In the genomic region with DNA sequence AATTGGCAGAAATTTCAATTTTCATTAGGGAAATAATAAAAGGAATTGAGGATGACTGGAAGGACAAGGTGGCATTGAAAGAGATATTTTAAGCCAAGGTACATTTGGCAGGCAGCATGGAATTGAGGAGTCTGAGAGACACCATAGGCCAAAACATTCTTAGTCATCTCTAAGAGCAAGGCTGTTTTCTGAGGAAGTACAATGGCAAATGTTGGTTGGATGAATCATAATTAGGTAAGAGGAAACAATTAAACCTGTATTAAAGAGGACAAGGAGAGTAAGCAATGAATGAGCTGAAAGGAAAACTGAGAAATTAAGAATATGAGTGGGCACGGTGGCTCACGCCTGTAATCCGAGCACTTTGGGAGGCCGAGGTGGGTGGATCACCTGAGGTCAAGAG, we compare ENCODE assay signal across 28 cellular contexts.
DNase-seq lines count a peak whose midpoint lies in the region; ATAC-seq and TF ChIP-seq lines count a peak whose summit lies in the region.
"Had no signal": no experiment of that assay in that cellular context is flagged by ENCODE, and none has a peak within 500 bp of the region (broad histone marks: within the 10 kb centered on the region; RNA-seq: fewer than 3 reads in every experiment).

No MANE protein-coding gene starts in this region.

- H3K9me3 Mint-ChIP-seq in activated naive CD8-positive, alpha-beta T cell treated with anti-CD3 and anti-CD28 coated beads for 36 hours: no peaks in the 10 kb centered on the region
- H3K9me3 Mint-ChIP-seq: activated CD4-positive, alpha-beta memory T cell treated with anti-CD3 and anti-CD28 coated beads for 36 hours; activated naive CD4-positive, alpha-beta T cell treated with anti-CD3 and anti-CD28 coated beads, Interleukin-2, amount 10 ng/mL, durations not matched to agents 7 days and 5 days; dendritic cell treated with granulocyte-macrophage colony-stimulating factor and Interleukin-4, amounts not matched to agents 40 ng/mL and 50 ng/mL, for 4 days; nephron progenitor cell had no signal

- 60 to 80% methylated on average over 4 of the region's 4 CpGs for WGBS in body of pancreas, 2 donors

- H3K4me3 ChIP-seq in astrocyte of the spinal cord (ENCODE audit: low read depth, low read length) (no peak overlapping the region), body of pancreas (no peak overlapping the region)
- H3K4me3 ChIP-seq: BLaER1 treated with 17β-estradiol and CSF1 and Interleukin-3, amounts not matched to agents 10 nM and 100 nM; lung; upper lobe of right lung had no signal

- H3K27ac ChIP-seq in foreskin keratinocyte: no peak overlapping the region
- H3K27ac ChIP-seq in body of pancreas: no peak overlapping the region
- H3K27ac ChIP-seq: BLaER1 treated with 17β-estradiol and CSF1 and Interleukin-3, amounts not matched to agents 10 nM and 100 nM; upper lobe of right lung had no signal

- H3K4me3 Mint-ChIP-seq in activated naive CD8-positive, alpha-beta T cell treated with anti-CD3 and anti-CD28 coated beads for 36 hours: no peak overlapping the region
- H3K4me3 Mint-ChIP-seq: activated CD4-positive, alpha-beta memory T cell treated with anti-CD3 and anti-CD28 coated beads for 36 hours; activated naive CD4-positive, alpha-beta T cell treated with anti-CD3 and anti-CD28 coated beads, Interleukin-2, amount 10 ng/mL, durations not matched to agents 7 days and 5 days; dendritic cell treated with granulocyte-macrophage colony-stimulating factor and Interleukin-4, amounts not matched to agents 40 ng/mL and 50 ng/mL, for 4 days; nephron progenitor cell; T-helper 17 cell had no signal

- TF ChIP-seq POLR2A in body of pancreas (IDR thresholded peaks at IDR 0.05): no peak

- no peaks in the 10 kb centered on the region for H3K36me3 ChIP-seq in body of pancreas (replicated peaks in 1 of 2; ENCODE audit: insufficient read depth in 1 of 2, low read depth in 2 of 2)
- H3K36me3 ChIP-seq: BLaER1 treated with 17β-estradiol and CSF1 and Interleukin-3, amounts not matched to agents 10 nM and 100 nM; upper lobe of right lung had no signal

- in situ Hi-C loops in astrocyte of the spinal cord (cut with HindIII; ENCODE audit: low sequenced_read_pairs): no loop called here

- H3K4me1 ChIP-seq in foreskin keratinocyte: peaks cover 4% of the 10 kb centered on the region
- no peaks in the 10 kb centered on the region for H3K4me1 ChIP-seq in body of pancreas
- H3K4me1 ChIP-seq: upper lobe of right lung had no signal

- no peak overlapping the region for H3K27ac Mint-ChIP-seq in activated naive CD8-positive, alpha-beta T cell treated with anti-CD3 and anti-CD28 coated beads for 36 hours
- H3K27ac Mint-ChIP-seq: activated CD4-positive, alpha-beta memory T cell treated with anti-CD3 and anti-CD28 coated beads for 36 hours; activated naive CD4-positive, alpha-beta T cell treated with anti-CD3 and anti-CD28 coated beads, Interleukin-2, amount 10 ng/mL, durations not matched to agents 7 days and 5 days; dendritic cell treated with granulocyte-macrophage colony-stimulating factor and Interleukin-4, amounts not matched to agents 40 ng/mL and 50 ng/mL, for 4 days; nephron progenitor cell; T-helper 17 cell had no signal

- H3K27me3 Mint-ChIP-seq in activated naive CD8-positive, alpha-beta T cell treated with anti-CD3 and anti-CD28 coated beads for 36 hours: peaks cover 31% of the 10 kb centered on the region
- H3K27me3 Mint-ChIP-seq: dendritic cell treated with granulocyte-macrophage colony-stimulating factor and Interleukin-4, amounts not matched to agents 40 ng/mL and 50 ng/mL, for 4 days had no signal

- H3K9me3 ChIP-seq in body of pancreas: no peaks in the 10 kb centered on the region
- H3K9me3 ChIP-seq: BLaER1 treated with 17β-estradiol and CSF1 and Interleukin-3, amounts not matched to agents 10 nM and 100 nM; SK-N-SH; upper lobe of right lung had no signal

- ATAC-seq in foreskin keratinocyte: peak; percentile 97
- no peak for ATAC-seq in body of pancreas
- ATAC-seq: T-helper 17 cell, upper lobe of right lung had no signal

- no peaks in the 10 kb centered on the region for H3K4me1 Mint-ChIP-seq in activated naive CD8-positive, alpha-beta T cell treated with anti-CD3 and anti-CD28 coated beads for 36 hours
- H3K4me1 Mint-ChIP-seq: activated naive CD4-positive, alpha-beta T cell treated with anti-CD3 and anti-CD28 coated beads, Interleukin-2, amount 10 ng/mL, durations not matched to agents 7 days and 5 days; T-helper 17 cell had no signal

- DNase-seq in ELR (ENCODE audit: low read depth) (peak; percentile 46), M059J (ENCODE audit: low read depth) (peak; percentile 75), astrocyte of the spinal cord (ENCODE audit: low read depth, low spot score) (peak; percentile 23), foreskin keratinocyte (peak; percentile 71 to 92), body of pancreas (no peak), EL (no peak), Ammon's horn (ENCODE audit: low spot score) (no peak)
- DNase-seq in activated naive CD8-positive, alpha-beta T cell treated with anti-CD3 and anti-CD28 coated beads for 36 hours: no peak
- DNase-seq: activated CD4-positive, alpha-beta memory T cell treated with anti-CD3 and anti-CD28 coated beads for 36 hours; activated CD4-positive, CD25-positive, alpha-beta regulatory T cell treated with anti-CD3 and anti-CD28 coated beads, Interleukin-2, amount 50 U/mL, for 72 hours; activated CD8-positive, alpha-beta memory T cell treated with anti-CD3 and anti-CD28 coated beads, Interleukin-2, amount 50 U/mL, for 4 hours; activated naive CD4-positive, alpha-beta T cell treated with anti-CD3 and anti-CD28 coated beads, Interleukin-2, amount 10 ng/mL, durations not matched to agents 7 days and 5 days; amniotic stem cell; central memory CD4-positive, alpha-beta T cell; DMS79 treated with DMSO at 0.1 percent for 48 hours; IMR-90; kidney; NCI-H1105; NCI-H1930; nephron progenitor cell; SK-N-SH; small intestine; stimulated activated CD4-positive, alpha-beta T cell treated with anti-CD3 and anti-CD28 coated beads, Interleukin-2, amount 100 ng/mL, for 48 hours; T-helper 17 cell; upper lobe of right lung had no signal

- no peaks in the 10 kb centered on the region for H3K27me3 ChIP-seq in foreskin keratinocyte
- H3K27me3 ChIP-seq in body of pancreas: no peaks in the 10 kb centered on the region
- H3K27me3 ChIP-seq: BLaER1 treated with 17β-estradiol and CSF1 and Interleukin-3, amounts not matched to agents 10 nM and 100 nM; upper lobe of right lung had no signal

- TF ChIP-seq CTCF in astrocyte of the spinal cord (IDR thresholded peaks at IDR 0.05; ENCODE audit: low read depth, low read length) (no peak), foreskin keratinocyte (conservative IDR thresholded peaks at IDR 0.05) (no peak), body of pancreas (IDR thresholded peaks at IDR 0.05) (no peak)

- no peaks in the 10 kb centered on the region for H3K36me3 Mint-ChIP-seq in activated naive CD8-positive, alpha-beta T cell treated with anti-CD3 and anti-CD28 coated beads for 36 hours
- H3K36me3 Mint-ChIP-seq: activated CD4-positive, alpha-beta memory T cell treated with anti-CD3 and anti-CD28 coated beads for 36 hours; activated naive CD4-positive, alpha-beta T cell treated with anti-CD3 and anti-CD28 coated beads, Interleukin-2, amount 10 ng/mL, durations not matched to agents 7 days and 5 days had no signal

- intact Hi-C loops in body of pancreas (cut with DNase I): no loop called here

Comparison
In these comparisons a context has a peak if more than half of its experiments do, and no peak if none do; other contexts are left out.
1. DNase-seq: peak in ELR (single experiment), M059J (single experiment), astrocyte of the spinal cord (single experiment) and foreskin keratinocyte (2 of 2); none in body of pancreas (0 of 4), activated naive CD8-positive, alpha-beta T cell treated with anti-CD3 and anti-CD28 coated beads for 36 hours (single experiment), EL (single experiment) and Ammon's horn (single experiment).